ENCODE assay signal across 1 cellular context in genomic region chr7:107143875-107144274, GRCh38.
TF ChIP-seq lines count a peak whose summit lies in the region.

No MANE protein-coding gene starts in this region.

TF ChIP-seq in HEK293, 187 proteins besides CTCF, POLR2A, EP300 and RAD21 (continued from another document):
- peak; percentile 77 for TF ChIP-seq ZNF426 (tag by site-specific recombination; IDR thresholded peaks at IDR 0.05)
